Comparison of ENCODE assay signal across 1 cellular context in the genomic region with DNA sequence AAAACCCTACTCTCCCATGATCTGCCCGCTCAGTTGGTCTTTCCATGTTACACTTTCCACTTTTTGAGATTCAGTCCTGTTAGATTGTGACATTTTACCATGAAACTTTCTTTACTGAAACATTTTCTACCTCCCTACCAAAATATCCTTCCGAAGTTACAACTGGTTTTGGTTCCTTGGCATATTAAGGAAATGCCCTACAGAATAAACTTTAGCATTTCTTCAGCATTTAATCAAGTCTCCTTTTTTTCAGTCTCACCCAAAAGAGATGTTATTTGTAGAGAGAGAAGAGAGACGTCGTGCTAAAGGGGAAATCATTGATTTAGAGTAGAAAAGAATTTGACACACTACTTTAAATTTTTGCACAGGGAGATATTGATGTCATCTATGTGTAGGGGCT.
TF ChIP-seq lines count a peak whose summit lies in the region.

No MANE protein-coding gene starts in this region.

TF ChIP-seq in WTC11, 78 proteins besides CTCF, POLR2A, EP300 and RAD21 (continued from another document):
- TF ChIP-seq, protein P1, sequence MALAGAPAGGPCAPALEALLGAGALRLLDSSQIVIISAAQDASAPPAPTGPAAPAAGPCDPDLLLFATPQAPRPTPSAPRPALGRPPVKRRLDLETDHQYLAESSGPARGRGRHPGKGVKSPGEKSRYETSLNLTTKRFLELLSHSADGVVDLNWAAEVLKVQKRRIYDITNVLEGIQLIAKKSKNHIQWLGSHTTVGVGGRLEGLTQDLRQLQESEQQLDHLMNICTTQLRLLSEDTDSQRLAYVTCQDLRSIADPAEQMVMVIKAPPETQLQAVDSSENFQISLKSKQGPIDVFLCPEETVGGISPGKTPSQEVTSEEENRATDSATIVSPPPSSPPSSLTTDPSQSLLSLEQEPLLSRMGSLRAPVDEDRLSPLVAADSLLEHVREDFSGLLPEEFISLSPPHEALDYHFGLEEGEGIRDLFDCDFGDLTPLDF (CRISPR knock-in tag; IDR thresholded peaks at IDR 0.05) = no peak
- no peak for TF ChIP-seq CBFB (CRISPR knock-in tag; IDR thresholded peaks at IDR 0.05; ENCODE audit: low read depth)
- TF ChIP-seq, protein P2, sequence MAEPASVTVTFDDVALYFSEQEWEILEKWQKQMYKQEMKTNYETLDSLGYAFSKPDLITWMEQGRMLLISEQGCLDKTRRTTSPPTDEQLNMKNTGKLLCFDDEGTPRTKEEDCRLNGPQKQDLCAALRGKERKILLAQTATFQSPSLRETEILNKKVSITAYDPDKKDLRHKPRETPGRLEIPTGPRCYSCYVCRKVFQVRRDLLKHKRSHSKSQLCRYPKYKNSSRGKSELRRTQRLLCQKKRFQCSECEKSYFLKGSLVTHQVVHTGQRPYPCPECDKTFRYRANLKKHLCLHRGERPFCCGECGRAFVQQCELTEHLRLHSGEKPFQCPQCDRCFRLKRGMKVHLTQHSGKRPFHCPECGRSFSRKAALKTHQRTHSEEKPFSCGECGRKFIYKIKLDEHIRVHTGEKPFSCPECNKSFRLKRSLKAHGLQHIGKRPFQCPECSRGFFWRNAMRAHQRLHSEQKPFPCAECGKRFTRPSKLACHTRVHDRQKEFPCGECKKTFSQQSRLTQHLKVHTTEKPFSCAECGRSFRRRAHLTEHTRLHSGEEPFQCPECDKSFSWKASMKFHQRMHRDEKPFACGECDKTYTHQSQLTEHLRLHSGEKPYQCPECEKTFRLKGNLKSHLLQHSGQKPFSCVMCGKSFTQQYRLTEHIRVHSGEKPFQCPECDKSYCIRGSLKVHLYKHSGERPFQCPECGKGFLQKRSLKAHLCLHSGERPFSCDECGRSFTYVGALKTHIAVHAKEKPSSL (CRISPR knock-in tag; conservative IDR thresholded peaks at IDR 0.05) = no peak
